Comparison of ENCODE assay signal across 1 cellular context in the genomic region with DNA sequence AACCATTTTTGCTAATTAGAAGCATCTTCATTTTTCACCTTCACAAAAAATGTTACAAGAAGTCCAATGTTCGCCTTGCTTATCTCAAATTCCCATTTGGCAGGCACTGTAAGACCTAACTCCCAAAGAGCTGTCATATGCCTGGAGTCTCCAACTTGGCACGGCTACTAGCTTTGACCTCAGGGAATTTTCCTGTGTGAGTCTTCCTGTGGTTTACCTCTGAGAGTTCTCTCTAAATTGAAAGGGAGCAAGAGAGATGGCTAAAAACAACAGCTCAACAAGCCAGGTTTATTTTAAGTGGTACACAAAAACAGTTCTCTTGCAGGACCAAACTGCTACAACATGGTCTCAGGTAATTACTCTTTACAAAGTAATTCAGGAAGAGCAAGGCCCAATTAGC.
TF ChIP-seq lines count a peak whose summit lies in the region.

No MANE protein-coding gene starts in this region.

TF ChIP-seq in IMR-90, 13 proteins besides CTCF, POLR2A, EP300 and RAD21:
- TF ChIP-seq BHLHE40 (IDR thresholded peaks at IDR 0.05; ENCODE audit: low read depth, low read length) (no peak), RCOR1 (IDR thresholded peaks at IDR 0.05; ENCODE audit: insufficient replicate concordance, low read length) (no peak), RFX5 (IDR thresholded peaks at IDR 0.05; ENCODE audit: low read depth, low read length) (no peak), MAZ (IDR thresholded peaks at IDR 0.05; ENCODE audit: borderline replicate concordance, low read depth, low read length) (no peak), SMC3 (IDR thresholded peaks at IDR 0.05; ENCODE audit: low read depth, low read length) (no peak), MXI1 (IDR thresholded peaks at IDR 0.05; ENCODE audit: borderline replicate concordance, low read depth, low read length) (no peak), NFE2L2 (IDR thresholded peaks at IDR 0.05; ENCODE audit: low read depth, low read length) (no peak), FOS (IDR thresholded peaks at IDR 0.05; ENCODE audit: low read depth, low read length) (no peak), CEBPB (IDR thresholded peaks at IDR 0.05; ENCODE audit: low read depth, low read length) (no peak), CHD1 (IDR thresholded peaks at IDR 0.05; ENCODE audit: low read depth, low read length) (no peak), ELK1 (IDR thresholded peaks at IDR 0.05; ENCODE audit: borderline replicate concordance, low read depth, low read length) (no peak), MAFK (IDR thresholded peaks at IDR 0.05; ENCODE audit: low read depth, low read length) (no peak)
- TF ChIP-seq, protein P1, sequence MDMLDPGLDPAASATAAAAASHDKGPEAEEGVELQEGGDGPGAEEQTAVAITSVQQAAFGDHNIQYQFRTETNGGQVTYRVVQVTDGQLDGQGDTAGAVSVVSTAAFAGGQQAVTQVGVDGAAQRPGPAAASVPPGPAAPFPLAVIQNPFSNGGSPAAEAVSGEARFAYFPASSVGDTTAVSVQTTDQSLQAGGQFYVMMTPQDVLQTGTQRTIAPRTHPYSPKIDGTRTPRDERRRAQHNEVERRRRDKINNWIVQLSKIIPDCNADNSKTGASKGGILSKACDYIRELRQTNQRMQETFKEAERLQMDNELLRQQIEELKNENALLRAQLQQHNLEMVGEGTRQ (IDR thresholded peaks at IDR 0.05; ENCODE audit: low read depth, low read length): no peak
TF ChIP-seq in IMR-90: peak in this region for 0.
